22 cellular contexts compared by ENCODE assay signal in the genomic region with DNA sequence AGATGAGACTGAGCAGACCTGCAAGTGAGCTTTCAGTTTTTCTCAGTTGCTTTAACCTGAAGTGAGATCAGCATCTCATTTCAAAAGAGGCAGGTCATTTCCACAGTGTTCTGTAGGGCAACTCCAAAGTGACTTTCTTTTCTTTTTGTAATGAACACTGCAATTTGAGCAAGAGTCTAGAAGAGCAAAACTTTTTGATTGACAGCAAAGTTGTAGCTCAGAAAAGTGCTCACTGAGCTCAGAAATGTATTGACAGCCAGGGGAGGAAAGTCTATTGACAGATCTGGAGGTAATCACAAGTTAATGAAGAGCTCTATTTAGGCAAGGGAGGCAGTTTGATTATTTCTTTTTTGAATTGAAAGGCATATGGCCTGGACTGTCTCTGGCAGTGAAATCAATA. TPM values are rescaled to one million over a fixed set of nuclear protein-coding genes. Genes with fewer than 3 reads are reported as not detected.
DNase-seq lines count a peak whose midpoint lies in the region; ATAC-seq and TF ChIP-seq lines count a peak whose summit lies in the region.
"Had no signal": no experiment of that assay in that cellular context is flagged by ENCODE, and none has a peak within 500 bp of the region (broad histone marks: within the 10 kb centered on the region; RNA-seq: fewer than 3 reads in every experiment).

No MANE protein-coding gene starts in this region.

- no peaks in the 10 kb centered on the region for H3K4me1 ChIP-seq in CD4-positive, alpha-beta memory T cell (ENCODE audit: insufficient read depth, low read length)
- H3K4me1 ChIP-seq in esophagus muscularis mucosa, result no peaks in the 10 kb centered on the region
- H3K4me1 ChIP-seq: A549; BE2C; BLaER1 treated with 17β-estradiol and CSF1 and Interleukin-3, amounts not matched to agents 10 nM and 100 nM had no signal

- H3K27ac Mint-ChIP-seq in CD4-positive, alpha-beta memory T cell, result peak overlapping the region in 4 of 7 donors; percentile 17 to 60 (median 34)
- peak overlapping the region; percentile 54 for H3K27ac Mint-ChIP-seq in T-helper 17 cell
- H3K27ac Mint-ChIP-seq in stimulated activated effector memory CD8-positive, alpha-beta T cell treated with anti-CD3 and anti-CD28 coated beads, Interleukin-12 subunit alpha, Interleukin-12 subunit beta, amount 100 ng/mL, for 72 hours, result peak overlapping the region; percentile 18
- no peak overlapping the region for H3K27ac Mint-ChIP-seq in glutamatergic neuron (ENCODE audit: unreplicated experiment)
- H3K27ac Mint-ChIP-seq: CD14-positive monocyte; CD4-positive, alpha-beta T cell had no signal

- no peak overlapping the region for H3K4me3 Mint-ChIP-seq in CD4-positive, alpha-beta memory T cell
- H3K4me3 Mint-ChIP-seq in T-helper 17 cell (no peak overlapping the region), glutamatergic neuron (ENCODE audit: unreplicated experiment) (no peak overlapping the region)
- no peak overlapping the region for H3K4me3 Mint-ChIP-seq in stimulated activated effector memory CD8-positive, alpha-beta T cell treated with anti-CD3 and anti-CD28 coated beads, Interleukin-12 subunit alpha, Interleukin-12 subunit beta, amount 100 ng/mL, for 72 hours
- H3K4me3 Mint-ChIP-seq: CD14-positive monocyte; CD4-positive, alpha-beta T cell had no signal

- no peak for DNase-seq in CD4-positive, alpha-beta memory T cell
- DNase-seq in T-helper 17 cell (no peak), esophagus muscularis mucosa (ENCODE audit: extremely low spot score) (peak; percentile 24), SKM-1 treated with dmso at 0.1 percent for 144 hours (lab: John Stamatoyannopoulos, UW; ENCODE audit: unreplicated experiment) (no peak), glutamatergic neuron (no peak)
- DNase-seq in stimulated activated effector memory CD8-positive, alpha-beta T cell treated with anti-CD3 and anti-CD28 coated beads, Interleukin-12 subunit alpha, Interleukin-12 subunit beta, amount 100 ng/mL, for 72 hours (ENCODE audit: low spot score in 2 of 2), result no peak
- DNase-seq: 8988T; ACHN; AML-193; BE2C; Calu3; CD4-positive, alpha-beta T cell; COR-L47; DMS153; DND-41; GM23248; H7; HCEC 1CT had no signal

- H3K9me3 Mint-ChIP-seq in CD4-positive, alpha-beta memory T cell, result no peaks in the 10 kb centered on the region
- H3K9me3 Mint-ChIP-seq in stimulated activated effector memory CD8-positive, alpha-beta T cell treated with anti-CD3 and anti-CD28 coated beads, Interleukin-12 subunit alpha, Interleukin-12 subunit beta, amount 100 ng/mL, for 72 hours, result no peaks in the 10 kb centered on the region
- H3K9me3 Mint-ChIP-seq in glutamatergic neuron (ENCODE audit: unreplicated experiment), result no peaks in the 10 kb centered on the region
- H3K9me3 Mint-ChIP-seq: CD14-positive monocyte; CD4-positive, alpha-beta T cell had no signal

- no peak overlapping the region for H3K4me3 ChIP-seq in CD4-positive, alpha-beta memory T cell (ENCODE audit: low read length in 2 of 2)
- H3K4me3 ChIP-seq in esophagus muscularis mucosa, result no peak overlapping the region
- H3K4me3 ChIP-seq: A549; BLaER1 treated with 17β-estradiol and CSF1 and Interleukin-3, amounts not matched to agents 10 nM and 100 nM; GM23248 had no signal

- no peaks in the 10 kb centered on the region for H3K36me3 ChIP-seq in CD4-positive, alpha-beta memory T cell (ENCODE audit: insufficient read depth, low read length)
- peaks cover 0 to 23% (median 12%) of the 10 kb centered on the region in 4 donors for H3K36me3 ChIP-seq in esophagus muscularis mucosa

- POLR2A ChIA-PET in CD4-positive, alpha-beta memory T cell (lab: Charles Lee; ENCODE audit: partially characterized antibody), result no interaction called here

- no peak overlapping the region for H3K27ac ChIP-seq in CD4-positive, alpha-beta memory T cell (ENCODE audit: low read depth, low read length)
- H3K27ac ChIP-seq in esophagus muscularis mucosa (replicated peaks in 1 of 4), result no peak overlapping the region
- H3K27ac ChIP-seq: A549; BLaER1 treated with 17β-estradiol and CSF1 and Interleukin-3, amounts not matched to agents 10 nM and 100 nM; GM23248 had no signal

- no peaks in the 10 kb centered on the region for H3K27me3 ChIP-seq in CD4-positive, alpha-beta memory T cell (ENCODE audit: insufficient read depth, low read length)
- no peaks in the 10 kb centered on the region for H3K27me3 ChIP-seq in esophagus muscularis mucosa
- H3K27me3 ChIP-seq: BE2C; BLaER1 treated with 17β-estradiol and CSF1 and Interleukin-3, amounts not matched to agents 10 nM and 100 nM had no signal

- peaks cover 8 to 19% of the 10 kb centered on the region in 2 donors for H3K36me3 Mint-ChIP-seq in CD4-positive, alpha-beta memory T cell
- H3K36me3 Mint-ChIP-seq in T-helper 17 cell (ENCODE audit: low read depth), result no peaks in the 10 kb centered on the region
- peaks cover 22% of the 10 kb centered on the region for H3K36me3 Mint-ChIP-seq in stimulated activated effector memory CD8-positive, alpha-beta T cell treated with anti-CD3 and anti-CD28 coated beads, Interleukin-12 subunit alpha, Interleukin-12 subunit beta, amount 100 ng/mL, for 72 hours
- no peaks in the 10 kb centered on the region for H3K36me3 Mint-ChIP-seq in glutamatergic neuron (ENCODE audit: unreplicated experiment)

- CTCF ChIA-PET in CD4-positive, alpha-beta memory T cell (lab: Charles Lee; ENCODE audit: partially characterized antibody), result interaction anchor here (1.0 kb wide), 1 partner anchor 10 kb away, joined by 4 read pairs; no protein-coding TSS in a partner anchor

- intact Hi-C loops in CD4-positive, alpha-beta memory T cell (cut with micrococcal nuclease), result loop anchor here (10.0 kb wide), 1 partner anchor 88 kb away; no protein-coding TSS in a partner anchor
- intact Hi-C loops in esophagus muscularis mucosa (cut with DNase I), result no loop called here

- TF ChIP-seq EP300 in esophagus muscularis mucosa (IDR thresholded peaks at IDR 0.05), result no peak

- no peak for TF ChIP-seq CTCF in esophagus muscularis mucosa (IDR thresholded peaks at IDR 0.05)
- TF ChIP-seq CTCF in glutamatergic neuron (IDR thresholded peaks at IDR 0.05; ENCODE audit: partially characterized antibody, unreplicated experiment), result no peak

- no peak for ATAC-seq in T-helper 17 cell
- no peak for ATAC-seq in stimulated activated effector memory CD8-positive, alpha-beta T cell treated with anti-CD3 and anti-CD28 coated beads, Interleukin-12 subunit alpha, Interleukin-12 subunit beta, amount 100 ng/mL, for 72 hours
- ATAC-seq in GM19463 (IDR thresholded peaks at IDR 0.05; ENCODE audit: unreplicated experiment), result no peak
- ATAC-seq: A549 had no signal

- H3K4me1 Mint-ChIP-seq in CD4-positive, alpha-beta memory T cell, result no peaks in the 10 kb centered on the region
- peaks cover 2% of the 10 kb centered on the region for H3K4me1 Mint-ChIP-seq in T-helper 17 cell
- H3K4me1 Mint-ChIP-seq in stimulated activated effector memory CD8-positive, alpha-beta T cell treated with anti-CD3 and anti-CD28 coated beads, Interleukin-12 subunit alpha, Interleukin-12 subunit beta, amount 100 ng/mL, for 72 hours, result no peaks in the 10 kb centered on the region
- H3K4me1 Mint-ChIP-seq in glutamatergic neuron (ENCODE audit: low read depth, unreplicated experiment), result peaks cover 5% of the 10 kb centered on the region
- H3K4me1 Mint-ChIP-seq: CD14-positive monocyte had no signal

- no peaks in the 10 kb centered on the region for H3K9me3 ChIP-seq in CD4-positive, alpha-beta memory T cell (ENCODE audit: control insufficient read depth in 1 of 2, low read length in 2 of 2)
- no peaks in the 10 kb centered on the region for H3K9me3 ChIP-seq in T-helper 17 cell (ENCODE audit: control insufficient read depth, low read length, poor library complexity, severe bottlenecking)
- H3K9me3 ChIP-seq in esophagus muscularis mucosa, result no peaks in the 10 kb centered on the region
- H3K9me3 ChIP-seq: A549; BE2C; BLaER1 treated with 17β-estradiol and CSF1 and Interleukin-3, amounts not matched to agents 10 nM and 100 nM had no signal

- H3K27me3 Mint-ChIP-seq in CD4-positive, alpha-beta memory T cell, result no peaks in the 10 kb centered on the region
- no peaks in the 10 kb centered on the region for H3K27me3 Mint-ChIP-seq in T-helper 17 cell
- H3K27me3 Mint-ChIP-seq in glutamatergic neuron (ENCODE audit: unreplicated experiment), result no peaks in the 10 kb centered on the region
- H3K27me3 Mint-ChIP-seq: CD4-positive, alpha-beta T cell had no signal

- TF ChIP-seq POLR2A in esophagus muscularis mucosa (IDR thresholded peaks at IDR 0.05; ENCODE audit: low read depth), result no peak

RNA-seq across cellular contexts. Expression of a gene that starts 54.6 kb away (rescaled TPM):
- total RNA-seq in CD4-positive, alpha-beta memory T cell, result 1 to 10 TPM in 1 of 2 experiments, under 1 TPM in 1; 0.83 to 1.4 TPM
- under 1 TPM; 0.17 to 0.33 TPM for polyA plus RNA-seq in CD4-positive, alpha-beta memory T cell
- 1 to 10 TPM; 5.8 to 6.1 TPM for total RNA-seq in T-helper 17 cell
- 1 to 10 TPM; 1.0 to 3.6 (median 2.3) TPM for total RNA-seq in esophagus muscularis mucosa
- 0.91 TPM for total RNA-seq in glutamatergic neuron (ENCODE audit: unreplicated experiment)
